Comparison of ENCODE assay signal across 23 cellular contexts in genomic region chr21:19198801-19199200, GRCh38.
"Had no signal": no experiment of that assay in that cellular context is flagged by ENCODE, and none has a peak within 500 bp of the region (broad histone marks: within the 10 kb centered on the region; RNA-seq: fewer than 3 reads in every experiment).

No MANE protein-coding gene starts in this region.

- H3K36me3 ChIP-seq: adrenal gland, ascending aorta, brain microvascular endothelial cell, left ventricle myocardium inferior, ovary, prostate gland, right atrium auricular region, thyroid gland, upper lobe of right lung had no signal

- H3K27ac ChIP-seq: adrenal gland, ascending aorta, brain microvascular endothelial cell, left ventricle myocardium inferior, ovary, prostate gland, right atrium auricular region, thyroid gland, upper lobe of right lung, VCaP had no signal

- H3K4me3 Mint-ChIP-seq: activated naive CD8-positive, alpha-beta T cell; natural killer cell treated with Interleukin-12 subunit alpha and Interleukin-12 subunit beta and Interleukin-15 and Interleukin-18, amount 100 ng/mL, for 72 hours had no signal

- H3K4me3 ChIP-seq: adrenal gland, ascending aorta, left ventricle myocardium inferior, ovary, prostate gland, right atrium auricular region, thyroid gland, upper lobe of right lung had no signal

- ATAC-seq: esophagus mucosa; natural killer cell treated with Interleukin-12 subunit alpha and Interleukin-12 subunit beta and Interleukin-15 and Interleukin-18, amount 100 ng/mL, for 72 hours; stimulated activated naive CD8-positive, alpha-beta T cell treated with anti-CD3 and anti-CD28 coated beads, Interleukin-15, Interleukin-2, amounts not matched to agents 100 U/mL and 50 U/mL, for 24 hours; upper lobe of right lung had no signal

- H3K27ac Mint-ChIP-seq: activated naive CD8-positive, alpha-beta T cell; natural killer cell treated with Interleukin-12 subunit alpha and Interleukin-12 subunit beta and Interleukin-15 and Interleukin-18, amount 100 ng/mL, for 72 hours had no signal

- H3K27me3 Mint-ChIP-seq: activated naive CD8-positive, alpha-beta T cell; natural killer cell treated with Interleukin-12 subunit alpha and Interleukin-12 subunit beta and Interleukin-15 and Interleukin-18, amount 100 ng/mL, for 72 hours had no signal

- H3K36me3 Mint-ChIP-seq: activated naive CD8-positive, alpha-beta T cell had no signal

- DNase-seq: activated CD4-positive, alpha-beta T cell treated with anti-CD3 and anti-CD28 coated beads for 1 hour; activated CD4-positive, alpha-beta T cell treated with anti-CD3 and anti-CD28 coated beads, Interleukin-2, amount 50 U/mL, for 1 hour; activated T-cell treated with anti-CD3 and anti-CD28 coated beads, Interleukin-2, amount 50 U/mL, for 1 hour; adrenal gland; brain microvascular endothelial cell; caudate nucleus; effector memory CD4-positive, alpha-beta T cell; head of caudate nucleus; left ventricle myocardium inferior; midbrain; ovary; stimulated activated CD4-positive, alpha-beta T cell treated with anti-CD3 and anti-CD28 coated beads, Interleukin-4, amount 100 ng/mL, for 24 hours; stimulated activated naive CD8-positive, alpha-beta T cell treated with anti-CD3 and anti-CD28 coated beads, Interleukin-15, Interleukin-2, amounts not matched to agents 100 U/mL and 50 U/mL, for 24 hours; substantia nigra; thyroid gland; upper lobe of right lung had no signal

- H3K27me3 ChIP-seq: adrenal gland, ascending aorta, brain microvascular endothelial cell, ovary, right atrium auricular region, thyroid gland, upper lobe of right lung had no signal

- H3K9me3 ChIP-seq: adrenal gland, ascending aorta, left ventricle myocardium inferior, ovary, prostate gland, right atrium auricular region, thyroid gland, upper lobe of right lung had no signal

- H3K4me1 ChIP-seq: adrenal gland, ascending aorta, left ventricle myocardium inferior, prostate gland, right atrium auricular region, thyroid gland, upper lobe of right lung had no signal
